1 cellular context compared by ENCODE assay signal in the genomic region with DNA sequence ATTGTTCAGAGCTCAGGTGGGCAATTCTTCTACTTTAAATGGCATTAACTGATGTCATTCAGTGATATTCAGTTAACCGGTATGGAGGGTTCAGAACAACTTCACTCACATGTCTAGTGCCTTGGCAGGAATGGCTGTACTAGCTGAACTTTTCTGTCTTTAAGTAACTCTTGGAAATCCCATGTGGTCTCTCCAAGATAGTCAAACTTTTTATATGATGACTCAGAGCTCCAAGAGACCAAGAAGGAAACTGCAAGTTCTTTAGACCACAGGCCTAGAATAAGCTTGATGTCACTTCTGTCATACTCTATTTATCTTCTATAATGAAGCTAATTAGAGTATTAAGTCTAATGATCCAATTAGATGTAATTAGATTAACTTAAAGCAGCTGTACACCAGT.
TF ChIP-seq lines count a peak whose summit lies in the region.

No MANE protein-coding gene starts in this region.

TF ChIP-seq in IMR-90, 13 proteins besides CTCF, POLR2A, EP300 and RAD21:
- TF ChIP-seq CEBPB (IDR thresholded peaks at IDR 0.05; ENCODE audit: low read depth, low read length) (no peak), SMC3 (IDR thresholded peaks at IDR 0.05; ENCODE audit: low read depth, low read length) (no peak), FOS (IDR thresholded peaks at IDR 0.05; ENCODE audit: low read depth, low read length) (no peak), NFE2L2 (IDR thresholded peaks at IDR 0.05; ENCODE audit: low read depth, low read length) (no peak), RCOR1 (IDR thresholded peaks at IDR 0.05; ENCODE audit: insufficient replicate concordance, low read length) (no peak), RFX5 (IDR thresholded peaks at IDR 0.05; ENCODE audit: low read depth, low read length) (no peak), MAZ (IDR thresholded peaks at IDR 0.05; ENCODE audit: borderline replicate concordance, low read depth, low read length) (no peak), CHD1 (IDR thresholded peaks at IDR 0.05; ENCODE audit: low read depth, low read length) (no peak), MAFK (IDR thresholded peaks at IDR 0.05; ENCODE audit: low read depth, low read length) (no peak), BHLHE40 (IDR thresholded peaks at IDR 0.05; ENCODE audit: low read depth, low read length) (no peak), MXI1 (IDR thresholded peaks at IDR 0.05; ENCODE audit: borderline replicate concordance, low read depth, low read length) (no peak)
- TF ChIP-seq, protein P1, sequence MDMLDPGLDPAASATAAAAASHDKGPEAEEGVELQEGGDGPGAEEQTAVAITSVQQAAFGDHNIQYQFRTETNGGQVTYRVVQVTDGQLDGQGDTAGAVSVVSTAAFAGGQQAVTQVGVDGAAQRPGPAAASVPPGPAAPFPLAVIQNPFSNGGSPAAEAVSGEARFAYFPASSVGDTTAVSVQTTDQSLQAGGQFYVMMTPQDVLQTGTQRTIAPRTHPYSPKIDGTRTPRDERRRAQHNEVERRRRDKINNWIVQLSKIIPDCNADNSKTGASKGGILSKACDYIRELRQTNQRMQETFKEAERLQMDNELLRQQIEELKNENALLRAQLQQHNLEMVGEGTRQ (IDR thresholded peaks at IDR 0.05; ENCODE audit: low read depth, low read length) = no peak
- TF ChIP-seq, protein P2, sequence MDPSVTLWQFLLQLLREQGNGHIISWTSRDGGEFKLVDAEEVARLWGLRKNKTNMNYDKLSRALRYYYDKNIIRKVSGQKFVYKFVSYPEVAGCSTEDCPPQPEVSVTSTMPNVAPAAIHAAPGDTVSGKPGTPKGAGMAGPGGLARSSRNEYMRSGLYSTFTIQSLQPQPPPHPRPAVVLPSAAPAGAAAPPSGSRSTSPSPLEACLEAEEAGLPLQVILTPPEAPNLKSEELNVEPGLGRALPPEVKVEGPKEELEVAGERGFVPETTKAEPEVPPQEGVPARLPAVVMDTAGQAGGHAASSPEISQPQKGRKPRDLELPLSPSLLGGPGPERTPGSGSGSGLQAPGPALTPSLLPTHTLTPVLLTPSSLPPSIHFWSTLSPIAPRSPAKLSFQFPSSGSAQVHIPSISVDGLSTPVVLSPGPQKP (IDR thresholded peaks at IDR 0.05; ENCODE audit: borderline replicate concordance, low read depth, low read length) = no peak
